In genomic region chr3:177703788-177704187, GRCh38 we compare ENCODE assay signal across 3 cellular contexts.
A peak's percentile ranks its signal among the peaks of the same experiment; 100 is the strongest.
TF ChIP-seq lines count a peak whose summit lies in the region.

No MANE protein-coding gene starts in this region.

TF ChIP-seq in IMR-90, 13 proteins besides CTCF, POLR2A, EP300 and RAD21:
- TF ChIP-seq MAFK (IDR thresholded peaks at IDR 0.05; ENCODE audit: low read depth, low read length) (no peak), RFX5 (IDR thresholded peaks at IDR 0.05; ENCODE audit: low read depth, low read length) (no peak), FOS (IDR thresholded peaks at IDR 0.05; ENCODE audit: low read depth, low read length) (no peak), SMC3 (IDR thresholded peaks at IDR 0.05; ENCODE audit: low read depth, low read length) (no peak), BHLHE40 (IDR thresholded peaks at IDR 0.05; ENCODE audit: low read depth, low read length) (no peak), CHD1 (IDR thresholded peaks at IDR 0.05; ENCODE audit: low read depth, low read length) (no peak)
- TF ChIP-seq, protein P1, sequence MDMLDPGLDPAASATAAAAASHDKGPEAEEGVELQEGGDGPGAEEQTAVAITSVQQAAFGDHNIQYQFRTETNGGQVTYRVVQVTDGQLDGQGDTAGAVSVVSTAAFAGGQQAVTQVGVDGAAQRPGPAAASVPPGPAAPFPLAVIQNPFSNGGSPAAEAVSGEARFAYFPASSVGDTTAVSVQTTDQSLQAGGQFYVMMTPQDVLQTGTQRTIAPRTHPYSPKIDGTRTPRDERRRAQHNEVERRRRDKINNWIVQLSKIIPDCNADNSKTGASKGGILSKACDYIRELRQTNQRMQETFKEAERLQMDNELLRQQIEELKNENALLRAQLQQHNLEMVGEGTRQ (IDR thresholded peaks at IDR 0.05; ENCODE audit: low read depth, low read length): no peak

TF ChIP-seq in endothelial cell of umbilical vein, 7 proteins besides CTCF, POLR2A, EP300 and RAD21:
- TF ChIP-seq GATA2 (IDR thresholded peaks at IDR 0.05; ENCODE audit: insufficient read depth, insufficient read length, low read depth, low read length): no peak
- TF ChIP-seq FOS (IDR thresholded peaks at IDR 0.05; ENCODE audit: borderline replicate concordance, insufficient read depth, low read length): peak; percentile 86
- no peak for TF ChIP-seq JUN (IDR thresholded peaks at IDR 0.05; ENCODE audit: borderline replicate concordance, insufficient read depth, insufficient read length, low read depth)

TF ChIP-seq in SK-N-SH treated with all-trans-retinoic acid at 6 μM for 48 hours, 23 proteins besides CTCF, POLR2A, EP300 and RAD21:
- no peak for TF ChIP-seq ESRRG (CRISPR knock-in tag; IDR thresholded peaks at IDR 0.05)
- TF ChIP-seq, protein P2, sequence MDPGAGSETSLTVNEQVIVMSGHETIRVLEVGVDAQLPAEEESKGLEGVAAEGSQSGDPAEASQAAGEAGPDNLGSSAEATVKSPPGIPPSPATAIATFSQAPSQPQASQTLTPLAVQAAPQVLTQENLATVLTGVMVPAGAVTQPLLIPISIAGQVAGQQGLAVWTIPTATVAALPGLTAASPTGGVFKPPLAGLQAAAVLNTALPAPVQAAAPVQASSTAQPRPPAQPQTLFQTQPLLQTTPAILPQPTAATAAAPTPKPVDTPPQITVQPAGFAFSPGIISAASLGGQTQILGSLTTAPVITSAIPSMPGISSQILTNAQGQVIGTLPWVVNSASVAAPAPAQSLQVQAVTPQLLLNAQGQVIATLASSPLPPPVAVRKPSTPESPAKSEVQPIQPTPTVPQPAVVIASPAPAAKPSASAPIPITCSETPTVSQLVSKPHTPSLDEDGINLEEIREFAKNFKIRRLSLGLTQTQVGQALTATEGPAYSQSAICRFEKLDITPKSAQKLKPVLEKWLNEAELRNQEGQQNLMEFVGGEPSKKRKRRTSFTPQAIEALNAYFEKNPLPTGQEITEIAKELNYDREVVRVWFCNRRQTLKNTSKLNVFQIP (CRISPR knock-in tag; IDR thresholded peaks at IDR 0.05; ENCODE audit: borderline replicate concordance, low read depth): no peak
